Comparison of ENCODE assay signal across 24 cellular contexts in the genomic region with DNA sequence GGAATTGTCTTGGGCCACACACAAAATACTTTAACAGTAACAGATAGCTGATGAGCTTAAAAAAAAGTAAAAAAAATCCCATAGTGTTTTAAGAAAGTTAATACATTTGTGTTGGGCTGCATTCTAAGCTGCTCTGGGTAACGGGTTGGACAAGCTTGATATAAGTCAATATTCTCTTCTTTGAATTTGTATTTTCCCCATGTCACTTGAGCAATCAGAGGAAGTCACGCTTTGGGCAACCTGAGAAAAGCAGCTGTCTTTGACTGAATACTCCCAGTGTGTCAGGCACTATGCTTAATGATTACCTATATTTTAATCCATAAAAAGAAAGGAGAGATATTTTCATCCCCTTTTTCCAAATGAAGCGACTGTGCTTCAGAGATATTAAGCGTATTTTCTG.
"Had no signal": no experiment of that assay in that cellular context is flagged by ENCODE, and none has a peak within 500 bp of the region (broad histone marks: within the 10 kb centered on the region; RNA-seq: fewer than 3 reads in every experiment).

No MANE protein-coding gene starts in this region.

- H3K9me3 Mint-ChIP-seq: stimulated activated effector memory CD8-positive, alpha-beta T cell treated with anti-CD3 and anti-CD28 coated beads, Interleukin-12 subunit alpha, Interleukin-12 subunit beta, amount 100 ng/mL, for 72 hours had no signal

- H3K4me3 Mint-ChIP-seq: stimulated activated effector memory CD8-positive, alpha-beta T cell treated with anti-CD3 and anti-CD28 coated beads, Interleukin-12 subunit alpha, Interleukin-12 subunit beta, amount 100 ng/mL, for 72 hours; stimulated activated memory B cell treated with anti-CD40 and anti-IgM and Interleukin-4, amounts not matched to agents 10 μg/mL and 1 μg/mL and 100 μg/mL, for 72 hours; stimulated activated naive B cell treated with anti-CD40 and anti-IgM and Interleukin-4, amounts not matched to agents 10 μg/mL and 1 μg/mL and 100 μg/mL, for 72 hours; stimulated activated naive CD8-positive, alpha-beta T cell treated with anti-CD3 and anti-CD28 coated beads, Interleukin-15, amount 100 ng/mL, for 72 hours; stimulated activated naive CD8-positive, alpha-beta T cell treated with anti-CD3 and anti-CD28 coated beads, Interleukin-15, Interleukin-2, amounts not matched to agents 100 ng/mL and 50 ng/mL, for 24 hours; type B pancreatic cell had no signal

- DNase-seq: stimulated activated CD4-positive, alpha-beta T cell treated with anti-CD3 and anti-CD28 coated beads, Interleukin-2, amount 100 ng/mL, for 48 hours; stimulated activated CD4-positive, alpha-beta T cell treated with anti-CD3 and anti-CD28 coated beads, Interleukin-4, amount 100 ng/mL, for 1 hour; stimulated activated CD4-positive, alpha-beta T cell treated with anti-CD3 and anti-CD28 coated beads, Interleukin-4, amount 100 ng/mL, for 24 hours; stimulated activated CD4-positive, alpha-beta T cell treated with anti-CD3 and anti-CD28 coated beads, Interleukin-4, amount 100 ng/mL, for 4 hours; stimulated activated CD8-positive, alpha-beta memory T cell treated with anti-CD3 and anti-CD28 coated beads, Interleukin-4, amount 100 ng/mL, for 48 hours; stimulated activated naive B cell treated with anti-CD40 and anti-IgM and Interleukin-4, amounts not matched to agents 10 μg/mL and 1 μg/mL and 100 μg/mL, for 72 hours; stimulated activated naive CD4-positive, alpha-beta T cell; stimulated activated naive CD4-positive, alpha-beta T cell treated with Interleukin-2 at 50 U/mL for 16 hours; stimulated activated naive CD8-positive, alpha-beta T cell treated with anti-CD3 and anti-CD28 coated beads, Interleukin-15, amount 100 ng/mL, for 72 hours; stimulated activated naive CD8-positive, alpha-beta T cell treated with anti-CD3 and anti-CD28 coated beads, Interleukin-15, Interleukin-2, amounts not matched to agents 100 U/mL and 50 U/mL, for 24 hours; stomach; substantia nigra; testis; thyroid gland; tibial artery; transverse colon; trophoblast cell; upper lobe of left lung; upper lobe of right lung; uterus had no signal

- ATAC-seq: stimulated activated effector memory CD8-positive, alpha-beta T cell treated with anti-CD3 and anti-CD28 coated beads, Interleukin-12 subunit alpha, Interleukin-12 subunit beta, amount 100 ng/mL, for 72 hours; stimulated activated memory B cell treated with anti-CD40 and anti-IgM and Interleukin-4, amounts not matched to agents 10 μg/mL and 1 μg/mL and 100 μg/mL, for 72 hours; stimulated activated naive B cell treated with anti-CD40 and anti-IgM and Interleukin-4, amounts not matched to agents 10 μg/mL and 1 μg/mL and 100 μg/mL, for 72 hours; stimulated activated naive CD8-positive, alpha-beta T cell treated with anti-CD3 and anti-CD28 coated beads, Interleukin-15, amount 100 ng/mL, for 72 hours; stimulated activated naive CD8-positive, alpha-beta T cell treated with anti-CD3 and anti-CD28 coated beads, Interleukin-15, Interleukin-2, amounts not matched to agents 100 U/mL and 50 U/mL, for 24 hours; upper lobe of right lung had no signal

- H3K27ac Mint-ChIP-seq: stimulated activated effector memory CD8-positive, alpha-beta T cell treated with anti-CD3 and anti-CD28 coated beads, Interleukin-12 subunit alpha, Interleukin-12 subunit beta, amount 100 ng/mL, for 72 hours; stimulated activated memory B cell treated with anti-CD40 and anti-IgM and Interleukin-4, amounts not matched to agents 10 μg/mL and 1 μg/mL and 100 μg/mL, for 72 hours; stimulated activated naive B cell treated with anti-CD40 and anti-IgM and Interleukin-4, amounts not matched to agents 10 μg/mL and 1 μg/mL and 100 μg/mL, for 72 hours; stimulated activated naive CD8-positive, alpha-beta T cell treated with anti-CD3 and anti-CD28 coated beads, Interleukin-15, amount 100 ng/mL, for 72 hours; stimulated activated naive CD8-positive, alpha-beta T cell treated with anti-CD3 and anti-CD28 coated beads, Interleukin-15, Interleukin-2, amounts not matched to agents 100 ng/mL and 50 ng/mL, for 24 hours; type B pancreatic cell had no signal

- H3K4me1 Mint-ChIP-seq: stimulated activated effector memory CD8-positive, alpha-beta T cell treated with anti-CD3 and anti-CD28 coated beads, Interleukin-12 subunit alpha, Interleukin-12 subunit beta, amount 100 ng/mL, for 72 hours; stimulated activated memory B cell treated with anti-CD40 and anti-IgM and Interleukin-4, amounts not matched to agents 10 μg/mL and 1 μg/mL and 100 μg/mL, for 72 hours; stimulated activated naive B cell treated with anti-CD40 and anti-IgM and Interleukin-4, amounts not matched to agents 10 μg/mL and 1 μg/mL and 100 μg/mL, for 72 hours; stimulated activated naive CD8-positive, alpha-beta T cell treated with anti-CD3 and anti-CD28 coated beads, Interleukin-15, amount 100 ng/mL, for 72 hours had no signal

- H3K36me3 Mint-ChIP-seq: stimulated activated effector memory CD8-positive, alpha-beta T cell treated with anti-CD3 and anti-CD28 coated beads, Interleukin-12 subunit alpha, Interleukin-12 subunit beta, amount 100 ng/mL, for 72 hours; stimulated activated memory B cell treated with anti-CD40 and anti-IgM and Interleukin-4, amounts not matched to agents 10 μg/mL and 1 μg/mL and 100 μg/mL, for 72 hours; stimulated activated naive B cell treated with anti-CD40 and anti-IgM and Interleukin-4, amounts not matched to agents 10 μg/mL and 1 μg/mL and 100 μg/mL, for 72 hours; type B pancreatic cell had no signal

- H3K27me3 Mint-ChIP-seq: stimulated activated memory B cell treated with anti-CD40 and anti-IgM and Interleukin-4, amounts not matched to agents 10 μg/mL and 1 μg/mL and 100 μg/mL, for 72 hours; stimulated activated naive CD8-positive, alpha-beta T cell treated with anti-CD3 and anti-CD28 coated beads, Interleukin-15, amount 100 ng/mL, for 72 hours; type B pancreatic cell had no signal
